In the genomic region with DNA sequence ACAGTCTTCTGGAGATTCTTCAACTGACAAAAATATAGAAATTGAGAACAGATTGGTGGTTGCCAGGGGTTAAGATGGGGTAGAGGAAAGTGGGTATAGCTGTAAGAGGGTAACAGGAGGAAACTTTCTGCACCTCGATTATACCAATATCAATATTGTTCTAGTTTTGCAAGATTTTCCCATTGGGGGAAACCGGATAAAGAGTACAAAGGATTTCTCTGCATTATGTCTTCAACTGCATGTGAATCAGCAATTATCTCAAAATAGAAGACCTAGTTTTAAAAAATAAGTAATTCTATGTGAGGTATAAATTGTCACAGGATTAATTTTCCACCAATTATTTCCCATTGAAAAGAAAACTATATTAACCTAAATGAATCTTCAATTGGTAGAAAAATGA, we compare ENCODE assay signal across 25 cellular contexts.
"Had no signal": no experiment of that assay in that cellular context is flagged by ENCODE, and none has a peak within 500 bp of the region (broad histone marks: within the 10 kb centered on the region; RNA-seq: fewer than 3 reads in every experiment).

No MANE protein-coding gene starts in this region.

- H3K4me3 ChIP-seq: colonic mucosa, coronary artery, dorsolateral prefrontal cortex, esophagus muscularis mucosa, esophagus squamous epithelium, gastrocnemius medialis, gastroesophageal sphincter, heart left ventricle, heart right ventricle, hepatocyte had no signal

- H3K36me3 ChIP-seq: colonic mucosa, esophagus muscularis mucosa, esophagus squamous epithelium, gastrocnemius medialis, gastroesophageal sphincter, heart left ventricle, heart right ventricle had no signal

- DNase-seq: colonic mucosa; cortex of kidney; dermis blood vessel endothelial cell; dorsolateral prefrontal cortex; effector CD4-positive, alpha-beta T cell; effector CD8-positive, alpha-beta T cell; effector memory CD4-positive, alpha-beta T cell; effector memory CD8-positive, alpha-beta T cell; endodermal cell; erythroblast; esophagus squamous epithelium; foreskin fibroblast; foreskin keratinocyte; foreskin melanocyte; gastrocnemius medialis; glutamatergic neuron; head of caudate nucleus; heart left ventricle; heart right ventricle had no signal

- H3K4me3 Mint-ChIP-seq: dendritic cell treated with granulocyte-macrophage colony-stimulating factor and Interleukin-4, amounts not matched to agents 40 ng/mL and 50 ng/mL, for 4 days; effector memory CD8-positive, alpha-beta T cell; endodermal cell had no signal

- H3K27ac ChIP-seq: colonic mucosa, coronary artery, dorsolateral prefrontal cortex, epithelial cell of prostate, esophagus muscularis mucosa, esophagus squamous epithelium, foreskin keratinocyte, gastrocnemius medialis, gastroesophageal sphincter, heart left ventricle, heart right ventricle, hepatocyte had no signal

- H3K9me3 ChIP-seq: colonic mucosa, esophagus muscularis mucosa, esophagus squamous epithelium, gastrocnemius medialis had no signal

- H3K27me3 Mint-ChIP-seq: dendritic cell treated with granulocyte-macrophage colony-stimulating factor and Interleukin-4, amounts not matched to agents 40 ng/mL and 50 ng/mL, for 4 days; effector memory CD8-positive, alpha-beta T cell had no signal

- H3K9me3 Mint-ChIP-seq: dendritic cell treated with granulocyte-macrophage colony-stimulating factor and Interleukin-4, amounts not matched to agents 40 ng/mL and 50 ng/mL, for 4 days; effector memory CD8-positive, alpha-beta T cell had no signal

- H3K27ac Mint-ChIP-seq: dendritic cell treated with granulocyte-macrophage colony-stimulating factor and Interleukin-4, amounts not matched to agents 40 ng/mL and 50 ng/mL, for 4 days; effector memory CD8-positive, alpha-beta T cell; endodermal cell had no signal
